20 cellular contexts compared by ENCODE assay signal in genomic region chr10:60343254-60343653, GRCh38. TPM values are rescaled to one million over a fixed set of nuclear protein-coding genes. Genes with fewer than 3 reads are reported as not detected.
DNase-seq lines count a peak whose midpoint lies in the region; ATAC-seq and TF ChIP-seq lines count a peak whose summit lies in the region.
"Had no signal": no experiment of that assay in that cellular context is flagged by ENCODE, and none has a peak within 500 bp of the region (broad histone marks: within the 10 kb centered on the region; RNA-seq: fewer than 3 reads in every experiment).

No MANE protein-coding gene starts in this region.

- peaks cover 4% of the 10 kb centered on the region for H3K4me1 Mint-ChIP-seq in activated CD4-positive, alpha-beta T cell treated with anti-CD3 and anti-CD28 coated beads, Interleukin-2, amount 10 ng/mL, durations not matched to agents 7 days and 5 days
- H3K4me1 Mint-ChIP-seq: CD4-positive, CD25-positive, alpha-beta regulatory T cell had no signal

- H4K20me1 ChIP-seq in OCI-LY1 (ENCODE audit: insufficient read depth, low read length) (no peaks in the 10 kb centered on the region), fibroblast of lung (ENCODE audit: control insufficient read depth, extremely low read depth, insufficient read depth, low read length) (no peaks in the 10 kb centered on the region)

- no peak overlapping the region for H3K4me3 Mint-ChIP-seq in activated CD4-positive, alpha-beta T cell treated with anti-CD3 and anti-CD28 coated beads, Interleukin-2, amount 10 ng/mL, durations not matched to agents 7 days and 5 days
- H3K4me3 Mint-ChIP-seq: GM23338, IgD-negative memory B cell had no signal

- H3K4me1 ChIP-seq in OCI-LY1 (ENCODE audit: insufficient read depth, low read length, severe bottlenecking), result peaks cover 100% of the 10 kb centered on the region
- H3K4me1 ChIP-seq in fibroblast of lung (ENCODE audit: control insufficient read depth, extremely low read depth, insufficient read depth, low read length), result peaks cover 2% of the 10 kb centered on the region

- H3K9me3 Mint-ChIP-seq in activated CD4-positive, alpha-beta T cell treated with anti-CD3 and anti-CD28 coated beads, Interleukin-2, amount 10 ng/mL, durations not matched to agents 7 days and 5 days, result no peaks in the 10 kb centered on the region
- H3K9me3 Mint-ChIP-seq: CD4-positive, CD25-positive, alpha-beta regulatory T cell; GM23338; IgD-negative memory B cell had no signal

- no peaks in the 10 kb centered on the region for H3K36me3 Mint-ChIP-seq in activated CD4-positive, alpha-beta T cell treated with anti-CD3 and anti-CD28 coated beads, Interleukin-2, amount 10 ng/mL, durations not matched to agents 7 days and 5 days (ENCODE audit: low read depth)
- H3K36me3 Mint-ChIP-seq: CD4-positive, CD25-positive, alpha-beta regulatory T cell had no signal

- H3K4me3 ChIP-seq in OCI-LY1 (ENCODE audit: low read depth, low read length, poor library complexity, severe bottlenecking), result no peak overlapping the region
- no peak overlapping the region for H3K4me3 ChIP-seq in fibroblast of lung (replicated peaks in 1 of 4; ENCODE audit: control extremely low read depth in 1 of 4, insufficient read depth in 1 of 4, low read depth in 3 of 4, low read length in 4 of 4)
- H3K4me3 ChIP-seq: GM23338, HAP-1 had no signal

- DNase-seq in EL (peak; percentile 38), fibroblast of lung (ENCODE audit: low read depth in 2 of 2) (peak; percentile 22 to 39), omental fat pad (ENCODE audit: low spot score) (no peak), mesenteric fat pad (ENCODE audit: low spot score) (no peak), kidney tubule cell (ENCODE audit: low spot score) (no peak)
- DNase-seq in activated CD4-positive, alpha-beta T cell treated with anti-CD3 and anti-CD28 coated beads, Interleukin-2, amount 10 ng/mL, durations not matched to agents 7 days and 5 days, result no peak
- DNase-seq: BE2C; CD4-positive, CD25-positive, alpha-beta regulatory T cell; NCI-H1105 treated with DMSO at 0.1 percent for 48 hours; NCI-H1694; NCI-H2081; NCI-H2171; NCI-H524 treated with DMSO at 0.1 percent for 48 hours; OCI-M1; SHP77 had no signal

- CTCF ChIA-PET in activated CD4-positive, alpha-beta T cell treated with anti-CD3 and anti-CD28 coated beads, Interleukin-2, amount 10 ng/mL, durations not matched to agents 7 days and 5 days (lab: Charles Lee), result no interaction called here

- no peak overlapping the region for H3K27ac Mint-ChIP-seq in activated CD4-positive, alpha-beta T cell treated with anti-CD3 and anti-CD28 coated beads, Interleukin-2, amount 10 ng/mL, durations not matched to agents 7 days and 5 days
- H3K27ac Mint-ChIP-seq: CD4-positive, CD25-positive, alpha-beta regulatory T cell; GM23338 had no signal

- H3K27ac ChIP-seq in OCI-LY1 (ENCODE audit: low read depth, low read length, poor library complexity, severe bottlenecking) (peak overlapping the region; percentile 56), fibroblast of lung (ENCODE audit: insufficient read depth, low read length) (no peak overlapping the region)

- H3F3A ChIP-seq in OCI-LY1 (ENCODE audit: insufficient read depth, low read length), result no peaks in the 10 kb centered on the region

- H3K36me3 ChIP-seq in OCI-LY1 (ENCODE audit: insufficient read depth, low read length) (no peaks in the 10 kb centered on the region), fibroblast of lung (ENCODE audit: control insufficient read depth, insufficient read depth, low read length) (no peaks in the 10 kb centered on the region)
- H3K36me3 ChIP-seq: BE2C, HAP-1 had no signal

- TF ChIP-seq CTCF in OCI-LY1 (IDR thresholded peaks at IDR 0.05; ENCODE audit: low read length), result no peak
- no peak for TF ChIP-seq CTCF in fibroblast of lung (conservative IDR thresholded peaks at IDR 0.05 in 1 of 2, IDR thresholded peaks at IDR 0.05 in 1 of 2; ENCODE audit: low read depth in 1 of 2, low read length in 2 of 2)
- no peak for TF ChIP-seq CTCF in omental fat pad (IDR thresholded peaks at IDR 0.05)

- no peak overlapping the region for H3K4me2 ChIP-seq in OCI-LY1 (ENCODE audit: low read length)
- no peak overlapping the region for H3K4me2 ChIP-seq in fibroblast of lung (ENCODE audit: extremely low read depth, insufficient read depth, low read length)
- H3K4me2 ChIP-seq: GM23338 had no signal

- ATAC-seq in omental fat pad (ENCODE audit: low FRiP score), result peak; percentile 71
- no peak for ATAC-seq in HG03039 (IDR thresholded peaks at IDR 0.05; ENCODE audit: unreplicated experiment)
- ATAC-seq: GM23338 had no signal

- H3K9ac ChIP-seq in OCI-LY1 (ENCODE audit: low read length) (no peak overlapping the region), fibroblast of lung (ENCODE audit: insufficient read depth, low read length) (no peak overlapping the region)

- H3K9me2 ChIP-seq in OCI-LY1 (ENCODE audit: low read depth, low read length), result no peaks in the 10 kb centered on the region

- H3K27me3 ChIP-seq in OCI-LY1 (ENCODE audit: insufficient read depth, low read length) (no peaks in the 10 kb centered on the region), fibroblast of lung (ENCODE audit: control insufficient read depth, insufficient read depth, low read length) (no peaks in the 10 kb centered on the region)
- H3K27me3 ChIP-seq: BE2C had no signal

- H3K27me3 Mint-ChIP-seq in activated CD4-positive, alpha-beta T cell treated with anti-CD3 and anti-CD28 coated beads, Interleukin-2, amount 10 ng/mL, durations not matched to agents 7 days and 5 days, result no peaks in the 10 kb centered on the region
- H3K27me3 Mint-ChIP-seq: CD4-positive, CD25-positive, alpha-beta regulatory T cell; IgD-negative memory B cell had no signal

- POLR2A ChIA-PET in activated CD4-positive, alpha-beta T cell treated with anti-CD3 and anti-CD28 coated beads, Interleukin-2, amount 10 ng/mL, durations not matched to agents 7 days and 5 days (lab: Charles Lee), result no interaction called here

- H3K9me3 ChIP-seq in OCI-LY1 (ENCODE audit: low read length) (no peaks in the 10 kb centered on the region), fibroblast of lung (ENCODE audit: control insufficient read depth, insufficient read depth, low read depth, low read length) (no peaks in the 10 kb centered on the region)
- H3K9me3 ChIP-seq: BE2C, HAP-1 had no signal

- H2AFZ ChIP-seq in OCI-LY1 (ENCODE audit: low read length) (no peak overlapping the region), fibroblast of lung (ENCODE audit: low read length) (no peak overlapping the region)
- H2AFZ ChIP-seq: GM23338 had no signal

- H3K79me2 ChIP-seq in OCI-LY1 (ENCODE audit: insufficient read depth, low read length), result peaks cover 23% of the 10 kb centered on the region; the same call in 1 of the 2 replicates
- no peaks in the 10 kb centered on the region for H3K79me2 ChIP-seq in fibroblast of lung (ENCODE audit: control insufficient read depth, insufficient read depth, low read length)

RNA-seq across cellular contexts. Expression of gene ANK3, which starts 46.4 kb away (rescaled TPM):
- 0.50 and 1.3 TPM in 2 replicates for total RNA-seq in fibroblast of lung
- polyA plus RNA-seq in fibroblast of lung, result 0.79 and 2.7 TPM in 2 replicates
- 0.44 and 1.3 TPM in 2 replicates for polyA plus RNA-seq in fibroblast of lung (2012)
- polyA minus RNA-seq in fibroblast of lung (ENCODE audit: low replicate concordance), result 0.94 and 5.1 TPM in 2 replicates
- 10 to 100 TPM; 10.5 to 22.5 (median 13.3) TPM for total RNA-seq in omental fat pad
- total RNA-seq in mesenteric fat pad, result 3.8 TPM
- total RNA-seq in activated CD4-positive, alpha-beta T cell treated with anti-CD3 and anti-CD28 coated beads, Interleukin-2, amount 10 ng/mL, durations not matched to agents 7 days and 5 days, result 10 to 100 TPM; 43.5 to 47.1 TPM

Comparison
In these comparisons a context has a peak if more than half of its experiments do, and no peak if none do; other contexts are left out.
1. DNase-seq: peak in EL (single experiment) and fibroblast of lung (2 of 2); none in omental fat pad (single experiment), mesenteric fat pad (single experiment), kidney tubule cell (single experiment) and activated CD4-positive, alpha-beta T cell treated with anti-CD3 and anti-CD28 coated beads, Interleukin-2, amount 10 ng/mL, durations not matched to agents 7 days and 5 days (single experiment).